Comparison of ENCODE assay signal across 9 cellular contexts in genomic region chr12:104460041-104460757, GRCh38. TPM values are rescaled to one million over a fixed set of nuclear protein-coding genes. Genes with fewer than 3 reads are reported as not detected.
DNase-seq lines count a peak whose midpoint lies in the region; ATAC-seq and TF ChIP-seq lines count a peak whose summit lies in the region.
"Had no signal": no experiment of that assay in that cellular context is flagged by ENCODE, and none has a peak within 500 bp of the region (broad histone marks: within the 10 kb centered on the region; RNA-seq: fewer than 3 reads in every experiment).

No MANE protein-coding gene starts in this region.

- peaks cover 71% of the 10 kb centered on the region for H3K4me1 Mint-ChIP-seq in activated T-cell treated with anti-CD3 and anti-CD28 coated beads, Interleukin-2, amount 50 U/mL, for 4 hours (ENCODE audit: low read depth)
- peaks cover 69% of the 10 kb centered on the region for H3K4me1 Mint-ChIP-seq in activated CD8-positive, alpha-beta T cell treated with anti-CD3 and anti-CD28 coated beads for 36 hours (ENCODE audit: low read depth)

- peaks cover 24% of the 10 kb centered on the region for H3K4me1 ChIP-seq in iPS-20b (ENCODE audit: insufficient read depth, low read length)
- H3K4me1 ChIP-seq in tibial nerve = peaks cover 0 to 45% (median 13%) of the 10 kb centered on the region in 4 donors

- H3K36me3 Mint-ChIP-seq in activated T-cell treated with anti-CD3 and anti-CD28 coated beads, Interleukin-2, amount 50 U/mL, for 4 hours (ENCODE audit: insufficient read depth) = peaks cover 10% of the 10 kb centered on the region
- peaks cover 14% of the 10 kb centered on the region for H3K36me3 Mint-ChIP-seq in activated CD8-positive, alpha-beta T cell treated with anti-CD3 and anti-CD28 coated beads for 36 hours (ENCODE audit: low read depth)

- intact Hi-C loops in activated CD8-positive, alpha-beta T cell treated with anti-CD3 and anti-CD28 coated beads for 36 hours (cut with micrococcal nuclease) = no loop called here

- no peak overlapping the region for H3K9ac ChIP-seq in iPS-20b (ENCODE audit: low read depth, low read length)

- H3K4me3 Mint-ChIP-seq in activated T-cell treated with anti-CD3 and anti-CD28 coated beads, Interleukin-2, amount 50 U/mL, for 4 hours = peak overlapping the region; percentile 98
- peak overlapping the region; percentile 83 for H3K4me3 Mint-ChIP-seq in activated CD8-positive, alpha-beta T cell treated with anti-CD3 and anti-CD28 coated beads for 36 hours

- CTCF ChIA-PET in activated CD8-positive, alpha-beta T cell treated with anti-CD3 and anti-CD28 coated beads for 36 hours (lab: Charles Lee) = interaction anchor here (0.8 to 6.7 kb wide), 10 partner anchors 11 to 438 kb away, joined by 3 to 40 read pairs (median 6); no protein-coding TSS in a partner anchor

- no peaks in the 10 kb centered on the region for H3K27me3 Mint-ChIP-seq in activated T-cell treated with anti-CD3 and anti-CD28 coated beads, Interleukin-2, amount 50 U/mL, for 4 hours (ENCODE audit: low read depth)
- no peaks in the 10 kb centered on the region for H3K27me3 Mint-ChIP-seq in activated CD8-positive, alpha-beta T cell treated with anti-CD3 and anti-CD28 coated beads for 36 hours

- H3K9me3 ChIP-seq in iPS-20b (ENCODE audit: insufficient read depth, low read depth, low read length) (no peaks in the 10 kb centered on the region), tibial nerve (no peaks in the 10 kb centered on the region)

- TF ChIP-seq EP300 in tibial nerve (IDR thresholded peaks at IDR 0.05) = no peak

- H3K9me3 Mint-ChIP-seq in activated T-cell treated with anti-CD3 and anti-CD28 coated beads, Interleukin-2, amount 50 U/mL, for 4 hours = no peaks in the 10 kb centered on the region
- H3K9me3 Mint-ChIP-seq in activated CD8-positive, alpha-beta T cell treated with anti-CD3 and anti-CD28 coated beads for 36 hours = no peaks in the 10 kb centered on the region

- DNase-seq in activated T-cell treated with anti-CD3 and anti-CD28 coated beads, Interleukin-2, amount 50 U/mL, for 4 hours = no peak
- DNase-seq in activated T-cell treated with anti-CD3 and anti-CD28 coated beads for 4 hours (no peak), tibial nerve (ENCODE audit: low spot score in 2 of 2) (no peak), AG08395 (ENCODE audit: low spot score) (no peak), NCI-H2107 (lab: John Stamatoyannopoulos, UW) (no peak), pons (ENCODE audit: low spot score) (no peak)
- no peak for DNase-seq in activated CD8-positive, alpha-beta T cell treated with anti-CD3 and anti-CD28 coated beads for 36 hours
- DNase-seq: stimulated activated CD4-positive, alpha-beta T cell treated with anti-CD3 and anti-CD28 coated beads, Interleukin-2, amount 100 ng/mL, for 24 hours had no signal

- POLR2A ChIA-PET in activated CD8-positive, alpha-beta T cell treated with anti-CD3 and anti-CD28 coated beads for 36 hours (lab: Charles Lee) = interaction anchor here (0.6 to 5.4 kb wide), 7 partner anchors 12 to 329 kb away, joined by 3 to 30 read pairs (median 6); no protein-coding TSS in a partner anchor

- H3K27ac ChIP-seq in iPS-20b (ENCODE audit: low read length) (no peak overlapping the region), tibial nerve (peak overlapping the region in 3 of 4 donors; percentile 72 to 89 (median 72))

- peak overlapping the region; percentile 82 for H3K27ac Mint-ChIP-seq in activated CD8-positive, alpha-beta T cell treated with anti-CD3 and anti-CD28 coated beads for 36 hours

- TF ChIP-seq POLR2A in tibial nerve (IDR thresholded peaks at IDR 0.05) = no peak

- WGBS in tibial nerve, 2 donors = 65 to 67% methylated on average over 10 of the region's 10 CpGs

- no peak for ATAC-seq in activated T-cell treated with anti-CD3 and anti-CD28 coated beads, Interleukin-2, amount 50 U/mL, for 4 hours
- ATAC-seq in activated CD8-positive, alpha-beta T cell treated with anti-CD3 and anti-CD28 coated beads for 36 hours = no peak

- H3K27me3 ChIP-seq in iPS-20b (ENCODE audit: insufficient read depth, low read length) (peaks cover 35% of the 10 kb centered on the region), tibial nerve (no peaks in the 10 kb centered on the region)

- no peaks in the 10 kb centered on the region for H3K36me3 ChIP-seq in iPS-20b (ENCODE audit: insufficient read depth, low read depth, low read length)
- no peaks in the 10 kb centered on the region for H3K36me3 ChIP-seq in tibial nerve

- no peak for TF ChIP-seq CTCF in activated CD8-positive, alpha-beta T cell treated with anti-CD3 and anti-CD28 coated beads for 36 hours (IDR thresholded peaks at IDR 0.05)
- no peak for TF ChIP-seq CTCF in tibial nerve (IDR thresholded peaks at IDR 0.05)

- peak overlapping the region; percentile 93; the same call in 1 of the 2 replicates for H3K4me3 ChIP-seq in iPS-20b (ENCODE audit: low read length)
- H3K4me3 ChIP-seq in tibial nerve = no peak overlapping the region

RNA-seq across cellular contexts. Expression of gene CHST11, which starts 3.5 kb away (rescaled TPM):
- 10 to 100 TPM; 40.5 to 70.7 (median 61.7) TPM for total RNA-seq in activated T-cell treated with anti-CD3 and anti-CD28 coated beads, Interleukin-2, amount 50 U/mL, for 4 hours
- 10 to 100 TPM; 30.9 to 33.9 TPM for total RNA-seq in activated CD8-positive, alpha-beta T cell treated with anti-CD3 and anti-CD28 coated beads for 36 hours
- 10 to 100 TPM; 20.8 to 56.7 (median 26.5) TPM for total RNA-seq in tibial nerve
